Comparison of ENCODE assay signal across 1 cellular context in genomic region chr2:44825702-44826101, GRCh38.
A peak's percentile ranks its signal among the peaks of the same experiment; 100 is the strongest.
TF ChIP-seq lines count a peak whose summit lies in the region.

No MANE protein-coding gene starts in this region.

TF ChIP-seq in GM12878, 131 proteins besides CTCF, POLR2A, EP300 and RAD21 (continued from another document):
- TF ChIP-seq REST (IDR thresholded peaks at IDR 0.05; ENCODE audit: low read depth, low read length) (no peak), MTA2 (IDR thresholded peaks at IDR 0.05; ENCODE audit: low read depth) (peak; percentile 56; the same call in 1 of the 2 replicates), SIN3A (IDR thresholded peaks at IDR 0.05; ENCODE audit: low read depth, low read length) (no peak), MYB (IDR thresholded peaks at IDR 0.05; ENCODE audit: borderline replicate concordance, low read depth, low read length) (peak; percentile 55; the same call in 1 of the 2 replicates), RELB (IDR thresholded peaks at IDR 0.05; ENCODE audit: low read depth) (no peak), RCOR1 (conservative IDR thresholded peaks at IDR 0.05; ENCODE audit: low read depth, low read length) (no peak), MTA3 (IDR thresholded peaks at IDR 0.05; ENCODE audit: borderline replicate concordance, low read length) (no peak), ZBTB4 (CRISPR knock-in tag; IDR thresholded peaks at IDR 0.05) (no peak), BHLHE40 (IDR thresholded peaks at IDR 0.05; ENCODE audit: borderline replicate concordance in 1 of 2, low read depth in 2 of 2, low read length in 1 of 2) (peak; percentile 4 to 32; a peak in 1 of 4 replicates), ZNF592 (IDR thresholded peaks at IDR 0.05) (no peak), PKNOX1 (IDR thresholded peaks at IDR 0.05) (no peak), PAX5 (IDR thresholded peaks at IDR 0.05; ENCODE audit: borderline replicate concordance, low read depth, low read length) (no peak), ASH2L (IDR thresholded peaks at IDR 0.05; ENCODE audit: borderline replicate concordance, low read depth) (no peak), MEF2B (IDR thresholded peaks at IDR 0.05; ENCODE audit: partially characterized antibody, poor library complexity, severe bottlenecking) (peak; percentile 60), DPF2 (IDR thresholded peaks at IDR 0.05) (0 out of 2 replicates have a peak, but pooled peaks have one; percentile 31), ATF7 (IDR thresholded peaks at IDR 0.05; ENCODE audit: low read depth) (0 out of 2 replicates have a peak, but pooled peaks have one; percentile 57), STAT1 (conservative IDR thresholded peaks at IDR 0.05) (no peak), LARP7 (IDR thresholded peaks at IDR 0.05) (no peak), BRCA1 (IDR thresholded peaks at IDR 0.05; ENCODE audit: low read depth, low read length) (no peak), POLR2AphosphoS5 (IDR thresholded peaks at IDR 0.05; ENCODE audit: low read length) (no peak), RBBP5 (conservative IDR thresholded peaks at IDR 0.05) (no peak), MXI1 (IDR thresholded peaks at IDR 0.05; ENCODE audit: low read depth, low read length) (no peak), NBN (IDR thresholded peaks at IDR 0.05) (no peak), ATF3 (IDR thresholded peaks at IDR 0.05; ENCODE audit: borderline replicate concordance, extremely low read depth, low read depth, low read length) (no peak), IKZF1 (conservative IDR thresholded peaks at IDR 0.05) (peak; percentile 76), CBFB (IDR thresholded peaks at IDR 0.05; ENCODE audit: low read depth) (no peak), USF2 (IDR thresholded peaks at IDR 0.05; ENCODE audit: borderline replicate concordance, low read depth, low read length) (no peak), ATF2 (IDR thresholded peaks at IDR 0.05; ENCODE audit: low read length) (no peak), CUX1 (IDR thresholded peaks at IDR 0.05; ENCODE audit: insufficient replicate concordance, low read depth, low read length) (no peak), IRF4 (IDR thresholded peaks at IDR 0.05; ENCODE audit: low read depth, low read length) (no peak)
